Comparison of ENCODE assay signal across 13 cellular contexts in genomic region chr17:69117855-69118758, GRCh38. TPM values are rescaled to one million over a fixed set of nuclear protein-coding genes. Genes with fewer than 3 reads are reported as not detected.
A peak's percentile ranks its signal among the peaks of the same experiment; 100 is the strongest.
DNase-seq lines count a peak whose midpoint lies in the region; ATAC-seq and TF ChIP-seq lines count a peak whose summit lies in the region.
"Had no signal": no experiment of that assay in that cellular context is flagged by ENCODE, and none has a peak within 500 bp of the region (broad histone marks: within the 10 kb centered on the region; RNA-seq: fewer than 3 reads in every experiment).

No MANE protein-coding gene starts in this region.

- peak overlapping the region in 2 of 4 donors; percentile 28 to 56 for H3K4me3 Mint-ChIP-seq in IgD-negative memory B cell
- H3K4me3 Mint-ChIP-seq: activated T-cell treated with anti-CD3 and anti-CD28 coated beads, Interleukin-2, amount 50 U/mL, for 72 hours had no signal

- intact Hi-C loops in Right ventricle myocardium superior (cut with DNase I) = no loop called here

- H3K4me1 ChIP-seq in right atrium auricular region = peaks cover 0 to 12% of the 10 kb centered on the region in 2 donors
- H3K4me1 ChIP-seq: tibial artery had no signal

- peak overlapping the region in 1 of 2 donors; percentile 12 for H3K27ac ChIP-seq in right atrium auricular region
- H3K27ac ChIP-seq: tibial artery had no signal

- H3K4me3 ChIP-seq in right atrium auricular region = peak overlapping the region in 1 of 2 donors; percentile 6
- H3K4me3 ChIP-seq: tibial artery had no signal

- H3K27me3 ChIP-seq in right atrium auricular region = no peaks in the 10 kb centered on the region
- H3K27me3 ChIP-seq: tibial artery had no signal

- peak overlapping the region; percentile 6 to 48 (median 46) for H3K27ac Mint-ChIP-seq in IgD-negative memory B cell
- H3K27ac Mint-ChIP-seq: activated T-cell treated with anti-CD3 and anti-CD28 coated beads, Interleukin-2, amount 50 U/mL, for 72 hours had no signal

- DNase-seq in Right ventricle myocardium superior (no peak), right atrium auricular region (ENCODE audit: low spot score) (no peak), DMS153 treated with DMSO at 0.1 percent for 48 hours (lab: John Stamatoyannopoulos, UW; ENCODE audit: unreplicated experiment) (no peak), HuH-7.5 (ENCODE audit: low spot score) (no peak), midbrain (lab: John Stamatoyannopoulos, UW) (no peak)
- no peak for DNase-seq in activated T-cell treated with anti-CD3 and anti-CD28 coated beads, Interleukin-2, amount 50 U/mL, for 1 hour
- DNase-seq: activated T-cell treated with anti-CD3 and anti-CD28 coated beads, Interleukin-2, amount 50 U/mL, for 72 hours; hypothalamus; tibial artery had no signal

- H3K36me3 ChIP-seq in right atrium auricular region = no peaks in the 10 kb centered on the region

- no peaks in the 10 kb centered on the region for H3K36me3 Mint-ChIP-seq in IgD-negative memory B cell

- H3K4me1 Mint-ChIP-seq in IgD-negative memory B cell = peaks cover 27 to 38% (median 37%) of the 10 kb centered on the region in 3 donors

- no peak for TF ChIP-seq CTCF in right atrium auricular region (IDR thresholded peaks at IDR 0.05)

- H3K9me3 ChIP-seq in right atrium auricular region = no peaks in the 10 kb centered on the region
- H3K9me3 ChIP-seq: tibial artery had no signal

- peak; percentile 68 for ATAC-seq in Right ventricle myocardium superior (ENCODE audit: poor library complexity)
- ATAC-seq in HG02678 (IDR thresholded peaks at IDR 0.05; ENCODE audit: unreplicated experiment) = peak; percentile 44
- ATAC-seq: activated T-cell treated with anti-CD3 and anti-CD28 coated beads, Interleukin-2, amount 50 U/mL, for 72 hours; HepG2 had no signal

- H3K9me3 Mint-ChIP-seq in IgD-negative memory B cell = no peaks in the 10 kb centered on the region
- H3K9me3 Mint-ChIP-seq: activated T-cell treated with anti-CD3 and anti-CD28 coated beads, Interleukin-2, amount 50 U/mL, for 72 hours had no signal

- H3K27me3 Mint-ChIP-seq in IgD-negative memory B cell = no peaks in the 10 kb centered on the region

RNA-seq across cellular contexts. Expression of gene ABCA6, which starts 23.6 kb away (rescaled TPM):
- 29.7 TPM for total RNA-seq in Right ventricle myocardium superior
- total RNA-seq in right atrium auricular region = 10 to 100 TPM; 20.0 to 41.9 TPM
- 0.80 TPM for polyA plus RNA-seq in IgD-negative memory B cell

RNA-seq across cellular contexts. Expression of gene ABCA9, which starts 57.4 kb away (rescaled TPM):
- total RNA-seq in Right ventricle myocardium superior (31.7 TPM), right atrium auricular region (10 to 100 TPM; 11.3 to 11.8 TPM)
- polyA plus RNA-seq in IgD-negative memory B cell = not detected
- total RNA-seq: myocyte had no signal
- polyA plus RNA-seq: HepG2 had no signal
